In the genomic region with DNA sequence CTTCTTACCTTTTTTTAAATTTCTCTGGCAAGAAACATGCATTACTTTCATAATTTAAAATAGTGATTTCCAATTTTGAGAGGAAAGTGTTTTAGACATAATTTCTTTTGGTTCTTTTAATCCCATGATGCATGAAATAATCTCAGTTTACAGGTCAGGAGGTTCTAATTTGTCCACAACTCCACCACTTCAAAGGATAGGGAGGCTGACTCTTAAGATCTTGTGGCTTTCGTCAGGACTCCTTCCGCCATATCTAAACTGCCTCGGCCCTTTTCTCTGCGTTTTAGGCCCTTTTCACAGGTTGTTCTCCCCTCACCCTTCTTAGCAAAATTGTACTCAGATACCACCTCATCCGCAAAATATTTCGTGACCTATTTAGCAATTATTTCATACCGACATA, we compare ENCODE assay signal across 20 cellular contexts. TPM values are rescaled to one million over a fixed set of nuclear protein-coding genes. Genes with fewer than 3 reads are reported as not detected.
DNase-seq lines count a peak whose midpoint lies in the region; ATAC-seq and TF ChIP-seq lines count a peak whose summit lies in the region.
"Had no signal": no experiment of that assay in that cellular context is flagged by ENCODE, and none has a peak within 500 bp of the region (broad histone marks: within the 10 kb centered on the region; RNA-seq: fewer than 3 reads in every experiment).

No MANE protein-coding gene starts in this region.

- DNase-seq in CD8-positive, alpha-beta T cell = no peak
- DNase-seq in nephron progenitor cell = no peak
- DNase-seq in head of caudate nucleus = no peak
- DNase-seq: DMS153, DND-41, H7, KG1, MM.1S, NCI-H2029, NCI-H2227 treated with DMSO at 0.1 percent for 48 hours, NCI-H526 treated with DMSO at 0.1 percent for 48 hours, PC-9, SJCRH30 had no signal

- no peaks in the 10 kb centered on the region for H3K27me3 ChIP-seq in BLaER1
- H3K27me3 ChIP-seq in CD8-positive, alpha-beta T cell (ENCODE audit: insufficient read depth, low read length) = no peaks in the 10 kb centered on the region
- H3K27me3 ChIP-seq: SJCRH30 had no signal

- H3K4me1 ChIP-seq in BLaER1 = peaks cover 13% of the 10 kb centered on the region
- no peaks in the 10 kb centered on the region for H3K4me1 ChIP-seq in CD8-positive, alpha-beta T cell (ENCODE audit: insufficient read depth, low read length)
- H3K4me1 ChIP-seq: SJCRH30 had no signal

- CTCF ChIA-PET in CD8-positive, alpha-beta T cell (lab: Charles Lee) = no interaction called here

- H3K9me3 ChIP-seq in BLaER1 = no peaks in the 10 kb centered on the region
- no peaks in the 10 kb centered on the region for H3K9me3 ChIP-seq in CD8-positive, alpha-beta T cell (ENCODE audit: low read length)
- H3K9me3 ChIP-seq: SJCRH30 had no signal

- intact Hi-C loops in CD8-positive, alpha-beta T cell (cut with DNase I, micrococcal nuclease) = no loop called here
- intact Hi-C loops in head of caudate nucleus (cut with DNase I) = no loop called here

- no peak overlapping the region for H3K9ac ChIP-seq in BLaER1

- POLR2A ChIA-PET in CD8-positive, alpha-beta T cell (lab: Charles Lee) = no interaction called here

- peaks cover 44% of the 10 kb centered on the region for H3K4me1 Mint-ChIP-seq in CD8-positive, alpha-beta T cell (ENCODE audit: low read depth)
- H3K4me1 Mint-ChIP-seq in activated T-helper 17 cell treated with anti-CD3 and anti-CD28 coated beads, Interleukin-2, amount 50 U/mL, for 72 hours = peaks cover 5% of the 10 kb centered on the region
- peaks cover 6% of the 10 kb centered on the region for H3K4me1 Mint-ChIP-seq in nephron progenitor cell

- TF ChIP-seq CTCF in CD8-positive, alpha-beta T cell (IDR thresholded peaks at IDR 0.05) = no peak
- TF ChIP-seq CTCF in nephron progenitor cell (IDR thresholded peaks at IDR 0.05) = no peak

- no peak overlapping the region for H3K4me3 Mint-ChIP-seq in CD8-positive, alpha-beta T cell
- H3K4me3 Mint-ChIP-seq in activated T-helper 17 cell treated with anti-CD3 and anti-CD28 coated beads, Interleukin-2, amount 50 U/mL, for 72 hours = peak overlapping the region; percentile 2
- no peak overlapping the region for H3K4me3 Mint-ChIP-seq in nephron progenitor cell

- no peak overlapping the region for H3K4me3 ChIP-seq in BLaER1
- no peak overlapping the region for H3K4me3 ChIP-seq in CD8-positive, alpha-beta T cell (ENCODE audit: low read depth, low read length)
- H3K4me3 ChIP-seq: PC-9, SJCRH30 had no signal

- peak overlapping the region; percentile 34 for H3K4me2 ChIP-seq in BLaER1
- H3K4me2 ChIP-seq: PC-9 had no signal

- peaks cover 64% of the 10 kb centered on the region for H3K36me3 ChIP-seq in BLaER1
- H3K36me3 ChIP-seq in CD8-positive, alpha-beta T cell (ENCODE audit: insufficient read depth, low read length) = no peaks in the 10 kb centered on the region
- H3K36me3 ChIP-seq: SJCRH30 had no signal

- H4K20me1 ChIP-seq in BLaER1 = peaks cover 83% of the 10 kb centered on the region

- peak overlapping the region; percentile 7 for H3K27ac Mint-ChIP-seq in CD8-positive, alpha-beta T cell
- no peak overlapping the region for H3K27ac Mint-ChIP-seq in activated T-helper 17 cell treated with anti-CD3 and anti-CD28 coated beads, Interleukin-2, amount 50 U/mL, for 72 hours
- H3K27ac Mint-ChIP-seq in nephron progenitor cell = peak overlapping the region; percentile 3

- ATAC-seq in CD8-positive, alpha-beta T cell = no peak
- no peak for ATAC-seq in activated T-helper 17 cell treated with anti-CD3 and anti-CD28 coated beads, Interleukin-2, amount 50 U/mL, for 72 hours (replicated peaks)
- ATAC-seq in GM18520 (IDR thresholded peaks at IDR 0.05; ENCODE audit: unreplicated experiment) = no peak
- ATAC-seq in HG02884 (IDR thresholded peaks at IDR 0.05; ENCODE audit: unreplicated experiment) = no peak
- ATAC-seq: Right ventricle myocardium inferior, SK-N-SH treated with all-trans-retinoic acid at 6 μM for 48 hours had no signal

- H3K27ac ChIP-seq in BLaER1 = no peak overlapping the region
- no peak overlapping the region for H3K27ac ChIP-seq in CD8-positive, alpha-beta T cell (ENCODE audit: low read depth, low read length)
- H3K27ac ChIP-seq: C4-2B, PC-9, SJCRH30 had no signal

- peaks cover 26% of the 10 kb centered on the region for H3K36me3 Mint-ChIP-seq in CD8-positive, alpha-beta T cell
- peaks cover 26% of the 10 kb centered on the region for H3K36me3 Mint-ChIP-seq in activated T-helper 17 cell treated with anti-CD3 and anti-CD28 coated beads, Interleukin-2, amount 50 U/mL, for 72 hours (ENCODE audit: low read depth)
- peaks cover 34% of the 10 kb centered on the region for H3K36me3 Mint-ChIP-seq in nephron progenitor cell (ENCODE audit: low read depth)

- no peaks in the 10 kb centered on the region for H3K9me3 Mint-ChIP-seq in CD8-positive, alpha-beta T cell
- no peaks in the 10 kb centered on the region for H3K9me3 Mint-ChIP-seq in activated T-helper 17 cell treated with anti-CD3 and anti-CD28 coated beads, Interleukin-2, amount 50 U/mL, for 72 hours
- H3K9me3 Mint-ChIP-seq in nephron progenitor cell = no peaks in the 10 kb centered on the region

- no peaks in the 10 kb centered on the region for H3K27me3 Mint-ChIP-seq in CD8-positive, alpha-beta T cell (ENCODE audit: low read depth)
- H3K27me3 Mint-ChIP-seq in activated T-helper 17 cell treated with anti-CD3 and anti-CD28 coated beads, Interleukin-2, amount 50 U/mL, for 72 hours = no peaks in the 10 kb centered on the region
- H3K27me3 Mint-ChIP-seq in nephron progenitor cell (ENCODE audit: low read depth, poor library complexity) = no peaks in the 10 kb centered on the region

RNA-seq across cellular contexts. Expression of a gene that starts 8.0 kb away (rescaled TPM):
- total RNA-seq in CD8-positive, alpha-beta T cell = 10 to 100 TPM; 29.2 to 36.1 TPM
- 10 to 100 TPM; 21.3 to 35.9 TPM for total RNA-seq in activated T-helper 17 cell treated with anti-CD3 and anti-CD28 coated beads, Interleukin-2, amount 50 U/mL, for 72 hours

RNA-seq across cellular contexts. Expression of a gene that starts 60.0 kb away (rescaled TPM):
- 10 to 100 TPM; 34.7 to 35.0 TPM for total RNA-seq in CD8-positive, alpha-beta T cell
- 100 to 1,000 TPM; 101 to 124 TPM for total RNA-seq in activated T-helper 17 cell treated with anti-CD3 and anti-CD28 coated beads, Interleukin-2, amount 50 U/mL, for 72 hours
